ENCODE assay signal across 27 cellular contexts in the genomic region with DNA sequence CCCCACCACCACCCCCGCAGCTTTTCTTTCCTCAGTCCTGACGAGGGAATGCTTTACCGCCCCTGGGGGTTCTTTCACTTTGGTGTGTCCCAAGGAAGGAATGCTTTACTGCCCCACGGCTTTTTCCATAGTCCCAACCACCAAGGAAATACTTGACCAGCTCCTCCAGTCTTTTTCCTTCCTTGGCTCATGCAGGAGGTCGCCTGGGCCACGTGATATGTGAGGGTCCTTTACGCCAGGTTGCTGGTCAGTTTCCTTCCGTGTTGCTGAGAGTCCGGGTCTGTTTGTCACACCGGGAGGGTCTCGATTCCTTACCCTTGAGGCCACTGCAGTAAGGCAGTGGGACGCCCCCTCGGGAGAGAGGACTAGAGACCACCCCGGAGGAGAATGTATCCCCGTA. TPM values are rescaled to one million over a fixed set of nuclear protein-coding genes. Genes with fewer than 3 reads are reported as not detected.
"Had no signal": no experiment of that assay in that cellular context is flagged by ENCODE, and none has a peak within 500 bp of the region (broad histone marks: within the 10 kb centered on the region; RNA-seq: fewer than 3 reads in every experiment).

No MANE protein-coding gene starts in this region.

- H3K4me1 ChIP-seq: ascending aorta, SJCRH30 had no signal

- ATAC-seq: activated CD8-positive, alpha-beta T cell treated with anti-CD3 and anti-CD28 coated beads for 36 hours; activated T-cell treated with anti-CD3 and anti-CD28 coated beads, Interleukin-2, amount 50 U/mL, for 72 hours; activated T-helper 17 cell treated with anti-CD3 and anti-CD28 coated beads, Interleukin-2, amount 50 U/mL, for 72 hours; Panc1 had no signal

- DNase-seq: activated CD4-positive, alpha-beta T cell treated with anti-CD3 and anti-CD28 coated beads, Interleukin-2, amount 10 ng/mL, durations not matched to agents 24 days and 14 days; activated CD4-positive, alpha-beta T cell treated with anti-CD3 and anti-CD28 coated beads, Interleukin-2, amount 50 U/mL, for 4 hours; activated CD8-positive, alpha-beta T cell treated with anti-CD3 and anti-CD28 coated beads for 36 hours; activated effector memory CD4-positive, alpha-beta T cell treated with anti-CD3 and anti-CD28 coated beads, Interleukin-2, amount 50 U/mL, for 16 hours; activated naive CD4-positive, alpha-beta T cell treated with Interleukin-2 at 50 U/mL for 16 hours; activated naive CD8-positive, alpha-beta T cell treated with anti-CD3 and anti-CD28 coated beads, Interleukin-2, amount 10 ng/mL, durations not matched to agents 7 days and 5 days; activated T-cell treated with anti-CD3 and anti-CD28 coated beads, Interleukin-2, amount 50 U/mL, for 1 hour; activated T-cell treated with anti-CD3 and anti-CD28 coated beads, Interleukin-2, amount 50 U/mL, for 72 hours; amygdala; NCI-H1105; NCI-H1417 treated with DMSO at 0.1 percent for 48 hours; NCI-H187 treated with DMSO at 0.1 percent for 48 hours; NCI-H2081 treated with DMSO at 0.1 percent for 48 hours; NCI-H345; NCI-H524 treated with DMSO at 0.1 percent for 48 hours; SHP77; SJCRH30; T1000; WERI-Rb-1 had no signal

- H3K9me3 ChIP-seq: ascending aorta, SJCRH30 had no signal

- H3K27me3 ChIP-seq: ascending aorta, cardiac muscle cell had no signal

- H3K36me3 ChIP-seq: ascending aorta, cardiac muscle cell, SJCRH30, WERI-Rb-1 had no signal

- H3K27ac ChIP-seq: ascending aorta, cardiac muscle cell, SJCRH30, WERI-Rb-1 had no signal

- H3K4me3 ChIP-seq: ascending aorta, cardiac muscle cell, SJCRH30 had no signal

RNA-seq across cellular contexts. Expression of a gene that starts 58.9 kb away (rescaled TPM):
- total RNA-seq: activated CD4-positive, alpha-beta T cell treated with anti-CD3 and anti-CD28 coated beads, Interleukin-2, amount 10 ng/mL, durations not matched to agents 24 days and 14 days; activated CD8-positive, alpha-beta memory T cell treated with anti-CD3 and anti-CD28 coated beads for 36 hours; ascending aorta; NCI-H460; T-helper 1 cell treated with Interleukin-12 subunit alpha and Interleukin-12 subunit beta and Interleukin-4 antibody, amounts not matched to agents 30 ng/mL and 1 ng/mL, for 36 hours; T-helper 2 cell treated with Interferon-gamma antibody and Interleukin-4, amounts not matched to agents 100 ng/mL and 5 ng/mL, for 36 hours had no signal
